23 cellular contexts compared by ENCODE assay signal in the genomic region with DNA sequence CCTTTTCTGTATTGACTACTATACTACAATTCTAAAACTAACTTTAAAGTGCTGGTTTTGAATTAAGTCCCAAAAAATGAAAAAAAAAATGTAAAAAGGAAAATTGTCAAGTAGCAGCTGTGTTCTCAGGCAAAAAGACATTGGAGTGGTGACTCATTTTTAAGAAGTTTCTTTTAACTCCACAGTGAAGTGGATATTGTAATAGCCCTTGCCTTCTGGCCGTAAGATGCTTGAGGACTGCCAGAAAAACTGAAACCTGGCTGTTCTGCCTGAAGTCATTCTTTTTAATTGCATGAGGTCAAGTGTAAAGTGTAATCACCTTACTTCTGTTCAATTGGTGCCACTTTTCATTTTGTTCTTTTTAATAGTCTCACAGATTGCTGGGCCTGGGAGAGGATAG. TPM values are rescaled to one million over a fixed set of nuclear protein-coding genes. Genes with fewer than 3 reads are reported as not detected.
"Had no signal": no experiment of that assay in that cellular context is flagged by ENCODE, and none has a peak within 500 bp of the region (broad histone marks: within the 10 kb centered on the region; RNA-seq: fewer than 3 reads in every experiment).

No MANE protein-coding gene starts in this region.

- H3K4me3 ChIP-seq: adrenal gland, body of pancreas, esophagus squamous epithelium, hepatocyte, tibial nerve, vagina had no signal

- H3K27me3 ChIP-seq: body of pancreas, esophagus squamous epithelium, hepatocyte, tibial nerve, vagina had no signal

- H3K36me3 ChIP-seq: adrenal gland, esophagus squamous epithelium, tibial nerve, vagina, WERI-Rb-1 had no signal

- H3K9me3 ChIP-seq: adrenal gland, body of pancreas, esophagus squamous epithelium, tibial nerve, vagina had no signal

- DNase-seq: activated CD4-positive, alpha-beta memory T cell treated with anti-CD3 and anti-CD28 coated beads for 36 hours; activated CD4-positive, alpha-beta T cell treated with anti-CD3 and anti-CD28 coated beads for 36 hours; activated CD8-positive, alpha-beta memory T cell treated with anti-CD3 and anti-CD28 coated beads, Interleukin-2, amount 10 ng/mL, durations not matched to agents 7 days and 5 days; activated effector memory CD4-positive, alpha-beta T cell treated with Interleukin-2 at 50 U/mL for 16 hours; activated naive CD4-positive, alpha-beta T cell treated with anti-CD3 and anti-CD28 coated beads, Interleukin-2, amount 50 U/mL, for 16 hours; activated T-cell treated with anti-CD3 and anti-CD28 coated beads, Interleukin-2, amount 50 U/mL, for 24 hours; adrenal gland; body of pancreas; cortex of kidney; effector CD8-positive, alpha-beta T cell; esophagus squamous epithelium; kidney; left ventricle myocardium superior; mesendoderm; retina; stimulated activated CD4-positive, alpha-beta T cell treated with anti-CD3 and anti-CD28 coated beads, Interleukin-2, amount 100 ng/mL, for 48 hours; T-helper 17 cell; WERI-Rb-1 had no signal

- H3K27ac ChIP-seq: adrenal gland, body of pancreas, esophagus squamous epithelium, hepatocyte, tibial nerve, vagina, WERI-Rb-1 had no signal

- H3K4me1 ChIP-seq: adrenal gland, body of pancreas, esophagus squamous epithelium, tibial nerve, vagina had no signal

RNA-seq across cellular contexts. Expression of a gene that starts 28.9 kb away (rescaled TPM):
- total RNA-seq: activated CD4-positive, alpha-beta memory T cell treated with anti-CD3 and anti-CD28 coated beads for 36 hours; activated CD4-positive, alpha-beta T cell treated with anti-CD3 and anti-CD28 coated beads for 36 hours; activated CD8-positive, alpha-beta memory T cell treated with anti-CD3 and anti-CD28 coated beads, Interleukin-2, amount 10 ng/mL, durations not matched to agents 7 days and 5 days; adrenal gland; body of pancreas; endothelial cell of umbilical vein; esophagus squamous epithelium; hepatocyte; kidney; left ventricle myocardium superior; natural killer cell treated with Interleukin-12 subunit alpha and Interleukin-12 subunit beta and Interleukin-15 and Interleukin-18, amount 100 ng/mL, for 72 hours; T-helper 17 cell; tibial nerve; vagina had no signal
